ENCODE assay signal across 23 cellular contexts in the genomic region with DNA sequence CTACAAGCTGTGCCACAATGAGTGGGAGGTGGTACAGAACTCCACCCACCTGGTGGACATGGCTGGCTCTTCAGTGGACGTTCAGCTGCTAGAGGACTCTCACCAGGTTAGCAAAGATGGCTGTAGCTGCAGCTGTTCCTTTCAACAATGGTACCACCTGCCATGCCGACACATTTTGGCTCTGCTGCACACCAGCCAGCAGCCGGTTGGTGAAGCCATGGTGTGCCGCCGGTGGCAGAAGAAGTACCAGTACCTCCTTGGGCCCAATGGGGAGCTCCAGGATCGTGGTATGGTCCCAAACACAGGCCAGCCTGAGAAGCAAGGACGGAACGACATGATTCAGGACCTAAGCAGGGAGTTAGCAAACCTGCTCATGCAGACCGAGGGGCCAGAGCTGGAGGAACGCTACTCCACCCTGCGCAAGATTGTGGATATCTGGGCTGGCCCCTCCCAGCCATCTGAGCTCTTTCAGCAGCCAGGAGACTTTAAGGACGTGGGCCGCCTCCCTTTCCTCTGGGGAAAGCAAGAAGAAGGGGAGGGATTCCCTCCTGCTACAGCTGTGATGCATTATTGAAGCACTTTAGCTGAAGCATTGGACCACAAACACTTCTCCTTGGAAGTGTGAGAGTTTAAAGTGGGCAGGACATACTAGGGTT. TPM values are rescaled to one million over a fixed set of nuclear protein-coding genes. Genes with fewer than 3 reads are reported as not detected.
DNase-seq lines count a peak whose midpoint lies in the region; ATAC-seq lines count a peak whose summit lies in the region.
"Had no signal": no experiment of that assay in that cellular context is flagged by ENCODE, and none has a peak within 500 bp of the region (broad histone marks: within the 10 kb centered on the region; RNA-seq: fewer than 3 reads in every experiment).

No MANE protein-coding gene starts in this region.

- H3K36me3 Mint-ChIP-seq in activated naive CD8-positive, alpha-beta T cell treated with anti-CD3 and anti-CD28 coated beads for 36 hours = peaks cover 13% of the 10 kb centered on the region
- H3K36me3 Mint-ChIP-seq in natural killer cell treated with Interleukin-12 subunit alpha and Interleukin-12 subunit beta and Interleukin-15 and Interleukin-18, amount 100 ng/mL, for 72 hours = no peaks in the 10 kb centered on the region

- H3K27ac Mint-ChIP-seq in activated naive CD8-positive, alpha-beta T cell treated with anti-CD3 and anti-CD28 coated beads for 36 hours = no peak overlapping the region
- H3K27ac Mint-ChIP-seq in natural killer cell treated with Interleukin-12 subunit alpha and Interleukin-12 subunit beta and Interleukin-15 and Interleukin-18, amount 100 ng/mL, for 72 hours = no peak overlapping the region
- H3K27ac Mint-ChIP-seq: CD4-positive, CD25-positive, alpha-beta regulatory T cell; GM23338 had no signal

- H3K4me3 Mint-ChIP-seq in activated naive CD8-positive, alpha-beta T cell treated with anti-CD3 and anti-CD28 coated beads for 36 hours = no peak overlapping the region
- no peak overlapping the region for H3K4me3 Mint-ChIP-seq in natural killer cell treated with Interleukin-12 subunit alpha and Interleukin-12 subunit beta and Interleukin-15 and Interleukin-18, amount 100 ng/mL, for 72 hours
- H3K4me3 Mint-ChIP-seq: activated T-cell treated with anti-CD3 and anti-CD28 coated beads, Interleukin-2, amount 50 U/mL, for 4 hours; CD4-positive, CD25-positive, alpha-beta regulatory T cell; GM23338 had no signal

- H3K9me3 ChIP-seq in GM23248 (ENCODE audit: low read depth) = no peaks in the 10 kb centered on the region
- H3K9me3 ChIP-seq: ascending aorta had no signal

- ATAC-seq in natural killer cell treated with Interleukin-12 subunit alpha and Interleukin-12 subunit beta and Interleukin-15 and Interleukin-18, amount 100 ng/mL, for 72 hours = no peak
- ATAC-seq: activated T-cell treated with anti-CD3 and anti-CD28 coated beads, Interleukin-2, amount 50 U/mL, for 4 hours; GM23338 had no signal

- H3K4me1 ChIP-seq in GM23248 (ENCODE audit: insufficient read depth) = peaks cover 16% of the 10 kb centered on the region

- no peaks in the 10 kb centered on the region for H3K9me3 Mint-ChIP-seq in activated naive CD8-positive, alpha-beta T cell treated with anti-CD3 and anti-CD28 coated beads for 36 hours
- H3K9me3 Mint-ChIP-seq in natural killer cell treated with Interleukin-12 subunit alpha and Interleukin-12 subunit beta and Interleukin-15 and Interleukin-18, amount 100 ng/mL, for 72 hours = no peaks in the 10 kb centered on the region
- H3K9me3 Mint-ChIP-seq: activated T-cell treated with anti-CD3 and anti-CD28 coated beads, Interleukin-2, amount 50 U/mL, for 4 hours; CD4-positive, CD25-positive, alpha-beta regulatory T cell had no signal

- DNase-seq in GM23248 = peak; percentile 78
- peak; percentile 25 for DNase-seq in myocyte (ENCODE audit: low read depth)
- DNase-seq in activated naive CD8-positive, alpha-beta T cell treated with anti-CD3 and anti-CD28 coated beads for 36 hours = no peak
- DNase-seq in natural killer cell treated with Interleukin-12 subunit alpha and Interleukin-12 subunit beta and Interleukin-15 and Interleukin-18, amount 100 ng/mL, for 72 hours (ENCODE audit: low spot score) = no peak
- DNase-seq in H7 = no peak
- DNase-seq: activated CD4-positive, alpha-beta T cell treated with anti-CD3 and anti-CD28 coated beads for 1 hour; activated CD8-positive, alpha-beta memory T cell treated with anti-CD3 and anti-CD28 coated beads for 24 hours; activated naive CD4-positive, alpha-beta T cell; activated T-cell treated with anti-CD3 and anti-CD28 coated beads, Interleukin-2, amount 50 U/mL, for 4 hours; CD4-positive, CD25-positive, alpha-beta regulatory T cell; foreskin melanocyte; hippocampal formation; NCI-H1105; NCI-H2029; NCI-H2227 treated with DMSO at 0.1 percent for 48 hours; NCI-H748 treated with DMSO at 0.1 percent for 48 hours; stimulated activated CD4-positive, alpha-beta T cell treated with anti-CD3 and anti-CD28 coated beads, Interleukin-4, amount 100 ng/mL, for 24 hours; stimulated activated naive CD4-positive, alpha-beta T cell treated with Interleukin-2 at 50 U/mL for 16 hours had no signal

- peaks cover 18% of the 10 kb centered on the region for H3K4me1 Mint-ChIP-seq in activated naive CD8-positive, alpha-beta T cell treated with anti-CD3 and anti-CD28 coated beads for 36 hours
- H3K4me1 Mint-ChIP-seq in natural killer cell treated with Interleukin-12 subunit alpha and Interleukin-12 subunit beta and Interleukin-15 and Interleukin-18, amount 100 ng/mL, for 72 hours (ENCODE audit: low read depth in 2 of 2) = peaks cover 8 to 18% of the 10 kb centered on the region in 2 donors

- H2AFZ ChIP-seq in GM23248 = peak overlapping the region; percentile 32; the same call in 1 of the 2 replicates
- H2AFZ ChIP-seq: GM23338 had no signal

- peaks cover 19% of the 10 kb centered on the region for H3K79me2 ChIP-seq in GM23248 (ENCODE audit: insufficient read depth)

- H3K4me3 ChIP-seq in GM23248 (no peak overlapping the region), H7 (ENCODE audit: insufficient read depth, low read depth, low read length) (no peak overlapping the region)
- H3K4me3 ChIP-seq: ascending aorta, dorsolateral prefrontal cortex, GM23338, smooth muscle cell had no signal

- peak overlapping the region; percentile 13 for H3K4me2 ChIP-seq in GM23248 (ENCODE audit: unreplicated experiment)
- H3K4me2 ChIP-seq: GM23338, smooth muscle cell had no signal

- in situ Hi-C loops in GM23248 (cut with MboI) = no loop called here

- H3K27ac ChIP-seq in GM23248 = peak overlapping the region; percentile 50
- H3K27ac ChIP-seq in angular gyrus (ENCODE audit: low read depth, low read length) = peak overlapping the region; percentile 8
- H3K27ac ChIP-seq: ascending aorta had no signal

- no peaks in the 10 kb centered on the region for H4K20me1 ChIP-seq in GM23248 (ENCODE audit: insufficient read depth)

- H3K36me3 ChIP-seq in GM23248 (ENCODE audit: low read depth) = 0 out of 2 replicates have a peak, but pooled peaks cover 4% of the 10 kb centered on the region
- H3K36me3 ChIP-seq in H7 (replicated peaks; ENCODE audit: control insufficient read depth, insufficient read depth, low read length) = peaks cover 10% of the 10 kb centered on the region

- H3F3A ChIP-seq in GM23248 (ENCODE audit: insufficient read depth) = peaks cover 5% of the 10 kb centered on the region; the same call in 1 of the 2 replicates

- H3K9ac ChIP-seq in GM23248 = no peak overlapping the region; the same call in 1 of the 2 replicates

- WGBS in GM23248 (ENCODE audit: low coverage in 1 of 2, low lambda C conversion rate in 2 of 2, missing lambda C conversion rate in 2 of 2), 2 experiments = 25 to 28% methylated on average over 11 to 13 of the region's 13 CpGs

- H3K27me3 ChIP-seq in GM23248 (replicated peaks; ENCODE audit: insufficient read depth) = no peaks in the 10 kb centered on the region
- H3K27me3 ChIP-seq in H7 (ENCODE audit: control insufficient read depth, insufficient read depth, low read length) = no peaks in the 10 kb centered on the region
- H3K27me3 ChIP-seq: ascending aorta, dorsolateral prefrontal cortex had no signal

- no peaks in the 10 kb centered on the region for H3K27me3 Mint-ChIP-seq in activated naive CD8-positive, alpha-beta T cell treated with anti-CD3 and anti-CD28 coated beads for 36 hours
- H3K27me3 Mint-ChIP-seq in natural killer cell treated with Interleukin-12 subunit alpha and Interleukin-12 subunit beta and Interleukin-15 and Interleukin-18, amount 100 ng/mL, for 72 hours = peaks cover 4 to 5% of the 10 kb centered on the region in 2 donors
- H3K27me3 Mint-ChIP-seq: CD4-positive, CD25-positive, alpha-beta regulatory T cell had no signal

- no peaks in the 10 kb centered on the region for H3K9me2 ChIP-seq in GM23248 (ENCODE audit: insufficient read depth)

RNA-seq across cellular contexts. Expression of gene ZSWIM1, which starts 2.8 kb away (rescaled TPM):
- 7.7 and 8.9 TPM in 2 replicates for total RNA-seq in GM23248 (2014; rRNA removed; shearing (Covaris generic))
- 6.6 and 8.5 TPM in 2 replicates for polyA plus RNA-seq in GM23248 (2016; fragmentation: Nextera tagmentation; extraction: Ambion mirVana)
- total RNA-seq in myocyte = 10.4 and 11.4 TPM in 2 replicates
- polyA plus RNA-seq in myocyte (2012) = 8.7 TPM
- 10 to 100 TPM; 10.6 to 11.1 TPM for total RNA-seq in activated naive CD8-positive, alpha-beta T cell treated with anti-CD3 and anti-CD28 coated beads for 36 hours
- 1 to 10 TPM; 2.7 to 3.2 TPM for total RNA-seq in natural killer cell treated with Interleukin-12 subunit alpha and Interleukin-12 subunit beta and Interleukin-15 and Interleukin-18, amount 100 ng/mL, for 72 hours
- 13.3 and 17.8 TPM in 2 replicates for total RNA-seq in H7 (2014; rRNA removed; shearing (Covaris generic))

RNA-seq across cellular contexts. Expression of gene SPATA25, which starts 9.2 kb away (rescaled TPM):
- total RNA-seq in GM23248 (2014; rRNA removed; shearing (Covaris generic)) = not detected in 2 replicates
- polyA plus RNA-seq in GM23248 (2016; fragmentation: Nextera tagmentation; extraction: Ambion mirVana) = 0.27 TPM in 1 of 2 replicates, not detected in the other
- 5.9 and 10.2 TPM in 2 replicates for total RNA-seq in myocyte
- 2.1 TPM for polyA plus RNA-seq in myocyte (2012)
- total RNA-seq in activated naive CD8-positive, alpha-beta T cell treated with anti-CD3 and anti-CD28 coated beads for 36 hours = 1 to 10 TPM in 1 of 2 experiments, under 1 TPM in 1; 0.90 to 1.0 TPM
- total RNA-seq in natural killer cell treated with Interleukin-12 subunit alpha and Interleukin-12 subunit beta and Interleukin-15 and Interleukin-18, amount 100 ng/mL, for 72 hours = 1 to 10 TPM in 1 of 2 donors, not detected in 1; 1.0 TPM
- 0.41 and 5.1 TPM in 2 replicates for total RNA-seq in H7 (2014; rRNA removed; shearing (Covaris generic))
- polyA plus RNA-seq: CD4-positive, CD25-positive, alpha-beta regulatory T cell; GM23338 had no signal

RNA-seq across cellular contexts. Expression of gene NEURL2, which starts 12.8 kb away (rescaled TPM):
- 4.3 and 8.3 TPM in 2 replicates for total RNA-seq in GM23248 (2014; rRNA removed; shearing (Covaris generic))
- 1.4 and 2.1 TPM in 2 replicates for polyA plus RNA-seq in GM23248 (2016; fragmentation: Nextera tagmentation; extraction: Ambion mirVana)
- 34.3 and 35.1 TPM in 2 replicates for total RNA-seq in myocyte
- 10.3 TPM for polyA plus RNA-seq in myocyte (2012)
- 1 to 10 TPM; 2.5 to 3.1 TPM for total RNA-seq in activated naive CD8-positive, alpha-beta T cell treated with anti-CD3 and anti-CD28 coated beads for 36 hours
- total RNA-seq in natural killer cell treated with Interleukin-12 subunit alpha and Interleukin-12 subunit beta and Interleukin-15 and Interleukin-18, amount 100 ng/mL, for 72 hours = 1 to 10 TPM in 1 of 2 donors, under 1 TPM in 1; 0.29 to 1.9 TPM
- 8.1 and 10.2 TPM in 2 replicates for total RNA-seq in H7 (2014; rRNA removed; shearing (Covaris generic))

RNA-seq across cellular contexts. Expression of gene CTSA, which starts 12.9 kb away (rescaled TPM):
- total RNA-seq in GM23248 (2014; rRNA removed; shearing (Covaris generic)) = 154 and 176 TPM in 2 replicates
- 303 and 321 TPM in 2 replicates for polyA plus RNA-seq in GM23248 (2016; fragmentation: Nextera tagmentation; extraction: Ambion mirVana)
- 218 and 227 TPM in 2 replicates for total RNA-seq in myocyte
- 251 TPM for polyA plus RNA-seq in myocyte (2012)
- total RNA-seq in activated naive CD8-positive, alpha-beta T cell treated with anti-CD3 and anti-CD28 coated beads for 36 hours = 10 to 100 TPM; 45.2 to 45.7 TPM
- 10 to 100 TPM; 42.2 to 55.6 TPM for total RNA-seq in natural killer cell treated with Interleukin-12 subunit alpha and Interleukin-12 subunit beta and Interleukin-15 and Interleukin-18, amount 100 ng/mL, for 72 hours
- 38.7 and 41.8 TPM in 2 replicates for total RNA-seq in H7 (2014; rRNA removed; shearing (Covaris generic))

RNA-seq across cellular contexts. Expression of gene ZSWIM3, which starts 20.8 kb away (rescaled TPM):
- total RNA-seq in GM23248 (2014; rRNA removed; shearing (Covaris generic)) = 4.3 and 5.3 TPM in 2 replicates
- 1.9 and 2.0 TPM in 2 replicates for polyA plus RNA-seq in GM23248 (2016; fragmentation: Nextera tagmentation; extraction: Ambion mirVana)
- 4.5 and 4.7 TPM in 2 replicates for total RNA-seq in myocyte
- polyA plus RNA-seq in myocyte (2012) = 2.9 TPM
- 1 to 10 TPM; 3.5 to 3.8 TPM for total RNA-seq in activated naive CD8-positive, alpha-beta T cell treated with anti-CD3 and anti-CD28 coated beads for 36 hours
- total RNA-seq in natural killer cell treated with Interleukin-12 subunit alpha and Interleukin-12 subunit beta and Interleukin-15 and Interleukin-18, amount 100 ng/mL, for 72 hours = 1 to 10 TPM; 5.5 to 6.4 TPM
- 5.4 and 5.7 TPM in 2 replicates for total RNA-seq in H7 (2014; rRNA removed; shearing (Covaris generic))

Comparison
In these comparisons a context has a peak if more than half of its experiments do, and no peak if none do; other contexts are left out.
1. DNase-seq: peak in GM23248 (single experiment) and myocyte (single experiment); none in activated naive CD8-positive, alpha-beta T cell treated with anti-CD3 and anti-CD28 coated beads for 36 hours (single experiment), natural killer cell treated with Interleukin-12 subunit alpha and Interleukin-12 subunit beta and Interleukin-15 and Interleukin-18, amount 100 ng/mL, for 72 hours (single experiment) and H7 (single experiment).